Comparison of ENCODE assay signal across 24 cellular contexts in genomic region chr15:42825599-42825998, GRCh38.
"Had no signal": no experiment of that assay in that cellular context is flagged by ENCODE, and none has a peak within 500 bp of the region (broad histone marks: within the 10 kb centered on the region; RNA-seq: fewer than 3 reads in every experiment).

No MANE protein-coding gene starts in this region.

- H3K4me1 ChIP-seq: breast epithelium, heart right ventricle, left ventricle myocardium inferior, spleen, uterus had no signal

- H3K9me3 ChIP-seq: breast epithelium, esophagus squamous epithelium, heart right ventricle, left ventricle myocardium inferior, thoracic aorta, uterus had no signal

- H3K27ac ChIP-seq: breast epithelium, heart right ventricle, left ventricle myocardium inferior, spleen, thoracic aorta, uterus had no signal

- H3K36me3 ChIP-seq: breast epithelium, thoracic aorta, uterus had no signal

- H3K4me3 ChIP-seq: breast epithelium, esophagus squamous epithelium, heart right ventricle, left ventricle myocardium inferior, lung, spleen, thoracic aorta, uterus had no signal

- DNase-seq: activated CD4-positive, alpha-beta memory T cell treated with anti-CD3 and anti-CD28 coated beads, Interleukin-2, amount 10 ng/mL, durations not matched to agents 7 days and 5 days; activated CD4-positive, alpha-beta T cell treated with anti-CD3 and anti-CD28 coated beads for 1 hour; activated CD4-positive, alpha-beta T cell treated with anti-CD3 and anti-CD28 coated beads, Interleukin-2, amount 10 ng/mL, durations not matched to agents 7 days and 5 days; activated CD8-positive, alpha-beta memory T cell treated with anti-CD3 and anti-CD28 coated beads, Interleukin-2, amount 50 U/mL, for 48 hours; activated gamma-delta T cell treated with Interleukin-2 at 50 U/mL for 16 hours; activated naive CD4-positive, alpha-beta T cell treated with anti-CD3 and anti-CD28 coated beads, Interleukin-2, amount 50 U/mL, for 16 hours; activated T-cell treated with anti-CD3 and anti-CD28 coated beads, Interleukin-2, amount 50 U/mL, for 24 hours; dermis blood vessel endothelial cell; effector CD4-positive, alpha-beta T cell; esophagus squamous epithelium; foreskin melanocyte; heart right ventricle; left ventricle myocardium inferior; posterior cingulate gyrus; right cardiac atrium; spleen; stimulated activated naive CD4-positive, alpha-beta T cell treated with Interleukin-2 at 50 U/mL for 16 hours; T-cell; trophoblast cell; uterus had no signal

- H3K27me3 ChIP-seq: breast epithelium, esophagus squamous epithelium, heart right ventricle, spleen, uterus had no signal

- ATAC-seq: heart right ventricle, right cardiac atrium, T-cell, WTC11 had no signal
